Comparison of ENCODE assay signal across 29 cellular contexts in the genomic region with DNA sequence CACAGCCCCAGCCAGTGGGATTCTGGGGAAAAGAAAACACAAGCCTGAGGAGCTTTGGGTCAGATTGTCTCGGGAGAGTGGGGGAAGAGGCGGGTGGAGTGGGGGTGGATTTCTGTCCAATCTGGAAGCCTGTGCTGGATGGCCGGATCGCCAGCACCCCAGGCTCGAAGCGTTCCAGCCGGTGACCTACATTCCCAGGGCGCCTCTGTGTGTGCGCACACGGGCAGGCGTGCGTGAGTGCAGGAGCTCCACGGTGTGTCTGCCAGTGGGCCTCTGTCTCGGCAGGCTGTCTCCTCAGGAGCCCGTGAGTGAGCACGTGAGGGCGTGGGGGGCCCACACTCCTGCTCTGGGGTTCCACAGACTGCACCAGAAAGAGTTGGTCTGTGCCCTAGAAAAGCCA.
DNase-seq lines count a peak whose midpoint lies in the region; ATAC-seq and TF ChIP-seq lines count a peak whose summit lies in the region.
"Had no signal": no experiment of that assay in that cellular context is flagged by ENCODE, and none has a peak within 500 bp of the region (broad histone marks: within the 10 kb centered on the region; RNA-seq: fewer than 3 reads in every experiment).

No MANE protein-coding gene starts in this region.

- no peaks in the 10 kb centered on the region for H3K36me3 ChIP-seq in esophagus muscularis mucosa
- H3K36me3 ChIP-seq in muscle layer of colon (ENCODE audit: insufficient read depth, low read length): no peaks in the 10 kb centered on the region
- H3K36me3 ChIP-seq in stomach: no peaks in the 10 kb centered on the region
- H3K36me3 ChIP-seq: left lung, spleen, vagina had no signal

- H3K4me3 ChIP-seq in esophagus muscularis mucosa (no peak overlapping the region), muscle layer of colon (ENCODE audit: low read depth in 1 of 2, low read length in 2 of 2) (peak overlapping the region in 1 of 2 donors; percentile 20), stomach (no peak overlapping the region)
- H3K4me3 ChIP-seq: GM12878, left lung, spleen, vagina had no signal

- TF ChIP-seq POLR2A in esophagus muscularis mucosa (IDR thresholded peaks at IDR 0.05; ENCODE audit: low read depth) (no peak), stomach (IDR thresholded peaks at IDR 0.05) (no peak)

- 55% methylated on average over 17 of the region's 17 CpGs for WGBS in esophagus muscularis mucosa
- WGBS in stomach, 5 donors: 72 to 93% (median 88%) methylated on average over 10 to 17 of the region's 17 CpGs

- TF ChIP-seq EP300 in esophagus muscularis mucosa (IDR thresholded peaks at IDR 0.05) (no peak), stomach (IDR thresholded peaks at IDR 0.05) (no peak)

- intact Hi-C loops in esophagus muscularis mucosa (cut with DNase I) (no loop called here), sciatic nerve (cut with DNase I) (no loop called here), stomach (cut with DNase I; ENCODE audit: low total_unique reads) (no loop called here)

- H3K9ac ChIP-seq in muscle layer of colon (ENCODE audit: low read length): no peak overlapping the region

- TF ChIP-seq CTCF in esophagus muscularis mucosa (IDR thresholded peaks at IDR 0.05): no peak
- TF ChIP-seq CTCF in stomach (IDR thresholded peaks at IDR 0.05): no peak

- DNase-seq in esophagus muscularis mucosa (ENCODE audit: extremely low spot score): no peak
- DNase-seq in sciatic nerve (ENCODE audit: low spot score): no peak
- no peak for DNase-seq in pons (ENCODE audit: low spot score)
- DNase-seq in stomach: no peak
- DNase-seq: activated B cell treated with CpG ODN at 0.5 μM for 24 hours; activated CD4-positive, alpha-beta T cell treated with anti-CD3 and anti-CD28 coated beads, Interleukin-2, amount 50 U/mL, for 4 hours; activated naive CD8-positive, alpha-beta T cell treated with anti-CD3 and anti-CD28 coated beads, Interleukin-2, amount 10 ng/mL, durations not matched to agents 7 days and 5 days; C1 segment of cervical spinal cord; Caco-2; cerebellar nuclear complex; HCEC 1CT; hippocampal formation; midbrain; natural killer cell; NCI-H1930; NCI-H526; spleen; stimulated activated CD4-positive, alpha-beta T cell treated with anti-CD3 and anti-CD28 coated beads, Interleukin-2, amount 100 ng/mL, for 48 hours; T-helper 9 cell had no signal

- H3K9me3 ChIP-seq in esophagus muscularis mucosa (no peaks in the 10 kb centered on the region), muscle layer of colon (ENCODE audit: low read length) (no peaks in the 10 kb centered on the region), stomach (no peaks in the 10 kb centered on the region)
- H3K9me3 ChIP-seq: Caco-2, left lung, spleen, vagina had no signal

- peaks cover 12 to 94% (median 59%) of the 10 kb centered on the region in 4 donors for H3K4me1 ChIP-seq in esophagus muscularis mucosa
- H3K4me1 ChIP-seq in muscle layer of colon (ENCODE audit: insufficient read depth, low read length): peaks cover 61% of the 10 kb centered on the region
- peaks cover 0 to 22% (median 4%) of the 10 kb centered on the region in 4 donors for H3K4me1 ChIP-seq in stomach
- H3K4me1 ChIP-seq: Caco-2, left lung, spleen, vagina had no signal

- H3K27me3 ChIP-seq in esophagus muscularis mucosa (no peaks in the 10 kb centered on the region), muscle layer of colon (ENCODE audit: control insufficient read depth in 1 of 2, insufficient read depth in 2 of 2, low read length in 2 of 2) (no peaks in the 10 kb centered on the region), stomach (no peaks in the 10 kb centered on the region)
- H3K27me3 ChIP-seq: vagina had no signal

- ATAC-seq in SK-N-SH treated with all-trans-retinoic acid at 6 μM for 48 hours: peak; percentile 24; the same call in 1 of the 3 replicates
- peak; percentile 37 for ATAC-seq in sciatic nerve
- ATAC-seq in HG03108 (IDR thresholded peaks at IDR 0.05; ENCODE audit: unreplicated experiment): no peak
- ATAC-seq in GM19397 (IDR thresholded peaks at IDR 0.05; ENCODE audit: unreplicated experiment): no peak
- ATAC-seq: GM12878; left lung; natural killer cell; stimulated activated effector memory CD8-positive, alpha-beta T cell treated with anti-CD3 and anti-CD28 coated beads, Interleukin-12 subunit alpha, Interleukin-12 subunit beta, amount 100 ng/mL, for 72 hours had no signal

- H3K27ac ChIP-seq in esophagus muscularis mucosa (replicated peaks in 1 of 4) (peak overlapping the region; percentile 45 to 59 (median 56)), muscle layer of colon (ENCODE audit: low read depth, low read length) (peak overlapping the region; percentile 30), stomach (peak overlapping the region in 1 of 5 donors; percentile 59)
- H3K27ac ChIP-seq: epithelial cell of prostate, left lung, RWPE1, spleen, vagina had no signal

TF ChIP-seq in SK-N-SH treated with all-trans-retinoic acid at 6 μM for 48 hours, 23 proteins besides CTCF, POLR2A, EP300 and RAD21:
- TF ChIP-seq TCF4 (CRISPR knock-in tag; IDR thresholded peaks at IDR 0.05; ENCODE audit: borderline replicate concordance): no peak
- TF ChIP-seq, protein P1, sequence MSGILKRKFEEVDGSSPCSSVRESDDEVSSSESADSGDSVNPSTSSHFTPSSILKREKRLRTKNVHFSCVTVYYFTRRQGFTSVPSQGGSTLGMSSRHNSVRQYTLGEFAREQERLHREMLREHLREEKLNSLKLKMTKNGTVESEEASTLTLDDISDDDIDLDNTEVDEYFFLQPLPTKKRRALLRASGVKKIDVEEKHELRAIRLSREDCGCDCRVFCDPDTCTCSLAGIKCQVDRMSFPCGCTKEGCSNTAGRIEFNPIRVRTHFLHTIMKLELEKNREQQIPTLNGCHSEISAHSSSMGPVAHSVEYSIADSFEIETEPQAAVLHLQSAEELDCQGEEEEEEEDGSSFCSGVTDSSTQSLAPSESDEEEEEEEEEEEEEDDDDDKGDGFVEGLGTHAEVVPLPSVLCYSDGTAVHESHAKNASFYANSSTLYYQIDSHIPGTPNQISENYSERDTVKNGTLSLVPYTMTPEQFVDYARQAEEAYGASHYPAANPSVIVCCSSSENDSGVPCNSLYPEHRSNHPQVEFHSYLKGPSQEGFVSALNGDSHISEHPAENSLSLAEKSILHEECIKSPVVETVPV (CRISPR knock-in tag; IDR thresholded peaks at IDR 0.05): no peak
- TF ChIP-seq ARNTL (CRISPR knock-in tag; IDR thresholded peaks at IDR 0.05; ENCODE audit: borderline replicate concordance, low read depth): no peak
- TF ChIP-seq ZNF70 (CRISPR knock-in tag; IDR thresholded peaks at IDR 0.05): no peak
- TF ChIP-seq, protein P2, sequence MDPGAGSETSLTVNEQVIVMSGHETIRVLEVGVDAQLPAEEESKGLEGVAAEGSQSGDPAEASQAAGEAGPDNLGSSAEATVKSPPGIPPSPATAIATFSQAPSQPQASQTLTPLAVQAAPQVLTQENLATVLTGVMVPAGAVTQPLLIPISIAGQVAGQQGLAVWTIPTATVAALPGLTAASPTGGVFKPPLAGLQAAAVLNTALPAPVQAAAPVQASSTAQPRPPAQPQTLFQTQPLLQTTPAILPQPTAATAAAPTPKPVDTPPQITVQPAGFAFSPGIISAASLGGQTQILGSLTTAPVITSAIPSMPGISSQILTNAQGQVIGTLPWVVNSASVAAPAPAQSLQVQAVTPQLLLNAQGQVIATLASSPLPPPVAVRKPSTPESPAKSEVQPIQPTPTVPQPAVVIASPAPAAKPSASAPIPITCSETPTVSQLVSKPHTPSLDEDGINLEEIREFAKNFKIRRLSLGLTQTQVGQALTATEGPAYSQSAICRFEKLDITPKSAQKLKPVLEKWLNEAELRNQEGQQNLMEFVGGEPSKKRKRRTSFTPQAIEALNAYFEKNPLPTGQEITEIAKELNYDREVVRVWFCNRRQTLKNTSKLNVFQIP (CRISPR knock-in tag; IDR thresholded peaks at IDR 0.05; ENCODE audit: borderline replicate concordance, low read depth): no peak
- no peak for TF ChIP-seq ZNF8 (CRISPR knock-in tag; IDR thresholded peaks at IDR 0.05)
- TF ChIP-seq ZC3H10 (CRISPR knock-in tag; IDR thresholded peaks at IDR 0.05): no peak
- no peak for TF ChIP-seq ESRRG (CRISPR knock-in tag; IDR thresholded peaks at IDR 0.05)
- TF ChIP-seq, protein P3, sequence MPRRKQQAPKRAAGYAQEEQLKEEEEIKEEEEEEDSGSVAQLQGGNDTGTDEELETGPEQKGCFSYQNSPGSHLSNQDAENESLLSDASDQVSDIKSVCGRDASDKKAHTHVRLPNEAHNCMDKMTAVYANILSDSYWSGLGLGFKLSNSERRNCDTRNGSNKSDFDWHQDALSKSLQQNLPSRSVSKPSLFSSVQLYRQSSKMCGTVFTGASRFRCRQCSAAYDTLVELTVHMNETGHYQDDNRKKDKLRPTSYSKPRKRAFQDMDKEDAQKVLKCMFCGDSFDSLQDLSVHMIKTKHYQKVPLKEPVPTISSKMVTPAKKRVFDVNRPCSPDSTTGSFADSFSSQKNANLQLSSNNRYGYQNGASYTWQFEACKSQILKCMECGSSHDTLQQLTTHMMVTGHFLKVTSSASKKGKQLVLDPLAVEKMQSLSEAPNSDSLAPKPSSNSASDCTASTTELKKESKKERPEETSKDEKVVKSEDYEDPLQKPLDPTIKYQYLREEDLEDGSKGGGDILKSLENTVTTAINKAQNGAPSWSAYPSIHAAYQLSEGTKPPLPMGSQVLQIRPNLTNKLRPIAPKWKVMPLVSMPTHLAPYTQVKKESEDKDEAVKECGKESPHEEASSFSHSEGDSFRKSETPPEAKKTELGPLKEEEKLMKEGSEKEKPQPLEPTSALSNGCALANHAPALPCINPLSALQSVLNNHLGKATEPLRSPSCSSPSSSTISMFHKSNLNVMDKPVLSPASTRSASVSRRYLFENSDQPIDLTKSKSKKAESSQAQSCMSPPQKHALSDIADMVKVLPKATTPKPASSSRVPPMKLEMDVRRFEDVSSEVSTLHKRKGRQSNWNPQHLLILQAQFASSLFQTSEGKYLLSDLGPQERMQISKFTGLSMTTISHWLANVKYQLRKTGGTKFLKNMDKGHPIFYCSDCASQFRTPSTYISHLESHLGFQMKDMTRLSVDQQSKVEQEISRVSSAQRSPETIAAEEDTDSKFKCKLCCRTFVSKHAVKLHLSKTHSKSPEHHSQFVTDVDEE (CRISPR knock-in tag; IDR thresholded peaks at IDR 0.05): no peak
- TF ChIP-seq SNAI2 (CRISPR knock-in tag; IDR thresholded peaks at IDR 0.05): no peak
- TF ChIP-seq ZFP30 (CRISPR knock-in tag; IDR thresholded peaks at IDR 0.05): no peak

Comparison
In these comparisons a context has a peak if more than half of its experiments do, and no peak if none do; other contexts are left out.
1. ATAC-seq: peak in SK-N-SH treated with all-trans-retinoic acid at 6 μM for 48 hours (single experiment) and sciatic nerve (single experiment); none in HG03108 (single experiment) and GM19397 (single experiment).